14 cellular contexts compared by ENCODE assay signal in genomic region chr9:113712053-113712452, GRCh38.
DNase-seq lines count a peak whose midpoint lies in the region; ATAC-seq and TF ChIP-seq lines count a peak whose summit lies in the region.
"Had no signal": no experiment of that assay in that cellular context is flagged by ENCODE, and none has a peak within 500 bp of the region (broad histone marks: within the 10 kb centered on the region; RNA-seq: fewer than 3 reads in every experiment).

No MANE protein-coding gene starts in this region.

- peaks cover 15 to 25% of the 10 kb centered on the region in 2 donors for H3K27me3 Mint-ChIP-seq in T-cell

- ATAC-seq in T-cell (replicated peaks in 1 of 4): no peak
- ATAC-seq: gastroesophageal sphincter; stimulated activated effector memory CD8-positive, alpha-beta T cell treated with anti-CD3 and anti-CD28 coated beads, Interleukin-12 subunit alpha, Interleukin-12 subunit beta, amount 100 ng/mL, for 72 hours had no signal

- DNase-seq in AG04450 (ENCODE audit: low read depth, low spot score) (peak; percentile 23), HFF-Myc (ENCODE audit: extremely low read depth, low read depth) (peak; percentile 14), astrocyte of the spinal cord (ENCODE audit: low read depth, low spot score) (peak; percentile 55), iris pigment epithelial cell (ENCODE audit: low read depth) (peak; percentile 75), pons (ENCODE audit: low spot score) (no peak), T-cell (no peak), GM10248 (ENCODE audit: extremely low spot score) (no peak)
- no peak for DNase-seq in activated CD4-positive, alpha-beta T cell treated with anti-CD3 and anti-CD28 coated beads for 48 hours
- DNase-seq: activated CD4-positive, alpha-beta T cell treated with anti-CD3 and anti-CD28 coated beads for 4 hours; cerebellar nuclear complex; lower lobe of right lung; nucleus accumbens had no signal

- H3K4me1 Mint-ChIP-seq in T-cell: no peaks in the 10 kb centered on the region
- H3K4me1 Mint-ChIP-seq: stimulated activated effector memory CD8-positive, alpha-beta T cell treated with anti-CD3 and anti-CD28 coated beads, Interleukin-12 subunit alpha, Interleukin-12 subunit beta, amount 100 ng/mL, for 72 hours had no signal

- H3K27me3 ChIP-seq in AG04450 (ENCODE audit: control insufficient read depth, insufficient read depth, low read length): peaks cover 24% of the 10 kb centered on the region
- H3K27me3 ChIP-seq: gastroesophageal sphincter had no signal

- POLR2A ChIA-PET in AG04450 (lab: Yijun Ruan, JAX): no interaction called here
- POLR2A ChIA-PET in T-cell (lab: Charles Lee): no interaction called here
- POLR2A ChIA-PET in GM10248 (lab: Yijun Ruan, JAX): no interaction called here

- TF ChIP-seq CTCF in AG04450 (IDR thresholded peaks at IDR 0.05; ENCODE audit: low read depth, low read length) (no peak), HFF-Myc (IDR thresholded peaks at IDR 0.05; ENCODE audit: low read depth, low read length, missing control alignments) (no peak), astrocyte of the spinal cord (IDR thresholded peaks at IDR 0.05; ENCODE audit: low read depth, low read length) (no peak), GM10248 (IDR thresholded peaks at IDR 0.05; ENCODE audit: control extremely low read depth, extremely low read depth, low read depth, missing control alignments) (no peak)

- H3K27ac Mint-ChIP-seq in T-cell: no peak overlapping the region
- H3K27ac Mint-ChIP-seq: stimulated activated effector memory CD8-positive, alpha-beta T cell treated with anti-CD3 and anti-CD28 coated beads, Interleukin-12 subunit alpha, Interleukin-12 subunit beta, amount 100 ng/mL, for 72 hours had no signal

- H3K4me3 ChIP-seq in AG04450 (ENCODE audit: low read depth, low read length) (no peak overlapping the region), HFF-Myc (replicated peaks; ENCODE audit: low read depth, low read length) (no peak overlapping the region), astrocyte of the spinal cord (ENCODE audit: low read depth, low read length) (no peak overlapping the region)
- H3K4me3 ChIP-seq: gastroesophageal sphincter, lower lobe of right lung had no signal

- peaks cover 9% of the 10 kb centered on the region; the same call in 1 of the 2 replicates for H3K9me3 ChIP-seq in AG04450 (ENCODE audit: control insufficient read depth, insufficient read depth, low read length)
- H3K9me3 ChIP-seq: lower lobe of right lung had no signal

- CTCF ChIA-PET in AG04450 (lab: Charles Lee) (no interaction called here), T-cell (lab: Charles Lee) (no interaction called here), GM10248 (lab: Yijun Ruan, JAX) (no interaction called here)

- peaks cover 4 to 22% (median 11%) of the 10 kb centered on the region in 3 donors for H3K9me3 Mint-ChIP-seq in T-cell

- H3K4me3 Mint-ChIP-seq in T-cell: no peak overlapping the region
- H3K4me3 Mint-ChIP-seq: stimulated activated effector memory CD8-positive, alpha-beta T cell treated with anti-CD3 and anti-CD28 coated beads, Interleukin-12 subunit alpha, Interleukin-12 subunit beta, amount 100 ng/mL, for 72 hours had no signal

- no peaks in the 10 kb centered on the region for H3K36me3 Mint-ChIP-seq in T-cell
- H3K36me3 Mint-ChIP-seq: stimulated activated effector memory CD8-positive, alpha-beta T cell treated with anti-CD3 and anti-CD28 coated beads, Interleukin-12 subunit alpha, Interleukin-12 subunit beta, amount 100 ng/mL, for 72 hours had no signal

- in situ Hi-C loops in astrocyte of the spinal cord (cut with HindIII; ENCODE audit: low sequenced_read_pairs): no loop called here

- H3K27ac ChIP-seq in AG04450 (ENCODE audit: low read depth, low read length): no peak overlapping the region
- H3K27ac ChIP-seq: gastroesophageal sphincter, lower lobe of right lung had no signal

Comparison
In these comparisons a context has a peak if more than half of its experiments do, and no peak if none do; other contexts are left out.
1. DNase-seq: peak in AG04450 (single experiment), HFF-Myc (single experiment), astrocyte of the spinal cord (single experiment) and iris pigment epithelial cell (single experiment); none in activated CD4-positive, alpha-beta T cell treated with anti-CD3 and anti-CD28 coated beads for 48 hours (single experiment), pons (single experiment), T-cell (0 of 34) and GM10248 (single experiment).